In the genomic region with DNA sequence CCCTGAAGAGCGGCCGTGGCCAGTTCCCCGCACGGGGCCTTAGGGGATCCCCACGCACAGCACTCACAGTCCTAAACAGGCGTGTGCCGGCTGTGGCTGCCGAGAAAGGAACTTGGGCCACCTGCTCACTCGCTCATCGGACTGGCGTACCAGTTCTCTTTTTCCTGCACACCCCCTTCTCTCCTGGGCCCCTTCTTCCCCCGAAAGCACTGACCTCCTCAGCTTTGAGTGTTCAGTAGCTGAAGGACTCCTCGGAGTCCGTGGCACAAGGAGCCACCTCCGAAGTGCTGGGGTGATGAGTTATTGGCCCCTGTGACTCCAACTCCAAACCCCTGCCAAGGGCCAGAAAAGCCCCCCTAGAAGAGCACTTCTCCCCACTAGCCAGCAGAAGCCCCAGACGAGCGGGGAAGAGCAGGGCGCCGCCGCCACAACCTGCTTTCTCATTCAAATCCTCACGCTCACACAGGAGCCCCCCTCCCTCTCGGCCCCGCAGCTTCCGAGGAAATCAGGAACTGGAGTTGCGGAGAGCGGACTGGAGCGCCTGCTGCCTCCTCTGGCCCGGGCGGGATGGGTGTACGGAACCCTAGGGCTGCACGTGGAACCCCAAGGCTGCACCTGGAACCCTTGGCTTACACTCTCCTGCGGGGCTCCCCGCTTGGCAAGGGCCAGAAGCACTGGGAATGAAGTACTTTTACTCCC, we compare ENCODE assay signal across 1 cellular context.
TF ChIP-seq lines count a peak whose summit lies in the region.

A gene with protein sequence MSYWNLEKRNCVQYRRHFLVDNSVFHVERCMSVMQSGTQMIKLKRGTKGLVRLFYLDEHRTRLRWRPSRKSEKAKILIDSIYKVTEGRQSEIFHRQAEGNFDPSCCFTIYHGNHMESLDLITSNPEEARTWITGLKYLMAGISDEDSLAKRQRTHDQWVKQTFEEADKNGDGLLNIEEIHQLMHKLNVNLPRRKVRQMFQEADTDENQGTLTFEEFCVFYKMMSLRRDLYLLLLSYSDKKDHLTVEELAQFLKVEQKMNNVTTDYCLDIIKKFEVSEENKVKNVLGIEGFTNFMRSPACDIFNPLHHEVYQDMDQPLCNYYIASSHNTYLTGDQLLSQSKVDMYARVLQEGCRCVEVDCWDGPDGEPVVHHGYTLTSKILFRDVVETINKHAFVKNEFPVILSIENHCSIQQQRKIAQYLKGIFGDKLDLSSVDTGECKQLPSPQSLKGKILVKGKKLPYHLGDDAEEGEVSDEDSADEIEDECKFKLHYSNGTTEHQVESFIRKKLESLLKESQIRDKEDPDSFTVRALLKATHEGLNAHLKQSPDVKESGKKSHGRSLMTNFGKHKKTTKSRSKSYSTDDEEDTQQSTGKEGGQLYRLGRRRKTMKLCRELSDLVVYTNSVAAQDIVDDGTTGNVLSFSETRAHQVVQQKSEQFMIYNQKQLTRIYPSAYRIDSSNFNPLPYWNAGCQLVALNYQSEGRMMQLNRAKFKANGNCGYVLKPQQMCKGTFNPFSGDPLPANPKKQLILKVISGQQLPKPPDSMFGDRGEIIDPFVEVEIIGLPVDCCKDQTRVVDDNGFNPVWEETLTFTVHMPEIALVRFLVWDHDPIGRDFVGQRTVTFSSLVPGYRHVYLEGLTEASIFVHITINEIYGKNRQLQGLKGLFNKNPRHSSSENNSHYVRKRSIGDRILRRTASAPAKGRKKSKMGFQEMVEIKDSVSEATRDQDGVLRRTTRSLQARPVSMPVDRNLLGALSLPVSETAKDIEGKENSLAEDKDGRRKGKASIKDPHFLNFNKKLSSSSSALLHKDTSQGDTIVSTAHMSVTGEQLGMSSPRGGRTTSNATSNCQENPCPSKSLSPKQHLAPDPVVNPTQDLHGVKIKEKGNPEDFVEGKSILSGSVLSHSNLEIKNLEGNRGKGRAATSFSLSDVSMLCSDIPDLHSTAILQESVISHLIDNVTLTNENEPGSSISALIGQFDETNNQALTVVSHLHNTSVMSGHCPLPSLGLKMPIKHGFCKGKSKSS (N-terminal part only) (minus strand): TSS at position 446 of the 699 bp plus-strand sequence. CDS start 40,847 bp downstream, outside the sequence.

TF ChIP-seq in GM12878, 131 proteins besides CTCF, POLR2A, EP300 and RAD21 (continued from another document):
- no peak for TF ChIP-seq PRDM15 (CRISPR knock-in tag; IDR thresholded peaks at IDR 0.05)
